Comparison of ENCODE assay signal across 1 cellular context in genomic region chr2:71613953-71614925, GRCh38.
TF ChIP-seq lines count a peak whose summit lies in the region.

No MANE protein-coding gene starts in this region.

TF ChIP-seq in SK-N-SH treated with all-trans-retinoic acid at 6 μM for 48 hours, 23 proteins besides CTCF, POLR2A, EP300 and RAD21 (continued from another document):
- TF ChIP-seq, protein P1, sequence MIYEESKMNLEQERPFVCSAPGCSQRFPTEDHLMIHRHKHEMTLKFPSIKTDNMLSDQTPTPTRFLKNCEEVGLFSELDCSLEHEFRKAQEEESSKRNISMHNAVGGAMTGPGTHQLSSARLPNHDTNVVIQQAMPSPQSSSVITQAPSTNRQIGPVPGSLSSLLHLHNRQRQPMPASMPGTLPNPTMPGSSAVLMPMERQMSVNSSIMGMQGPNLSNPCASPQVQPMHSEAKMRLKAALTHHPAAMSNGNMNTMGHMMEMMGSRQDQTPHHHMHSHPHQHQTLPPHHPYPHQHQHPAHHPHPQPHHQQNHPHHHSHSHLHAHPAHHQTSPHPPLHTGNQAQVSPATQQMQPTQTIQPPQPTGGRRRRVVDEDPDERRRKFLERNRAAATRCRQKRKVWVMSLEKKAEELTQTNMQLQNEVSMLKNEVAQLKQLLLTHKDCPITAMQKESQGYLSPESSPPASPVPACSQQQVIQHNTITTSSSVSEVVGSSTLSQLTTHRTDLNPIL (CRISPR knock-in tag; IDR thresholded peaks at IDR 0.05; ENCODE audit: low read depth): no peak
- TF ChIP-seq, protein P2, sequence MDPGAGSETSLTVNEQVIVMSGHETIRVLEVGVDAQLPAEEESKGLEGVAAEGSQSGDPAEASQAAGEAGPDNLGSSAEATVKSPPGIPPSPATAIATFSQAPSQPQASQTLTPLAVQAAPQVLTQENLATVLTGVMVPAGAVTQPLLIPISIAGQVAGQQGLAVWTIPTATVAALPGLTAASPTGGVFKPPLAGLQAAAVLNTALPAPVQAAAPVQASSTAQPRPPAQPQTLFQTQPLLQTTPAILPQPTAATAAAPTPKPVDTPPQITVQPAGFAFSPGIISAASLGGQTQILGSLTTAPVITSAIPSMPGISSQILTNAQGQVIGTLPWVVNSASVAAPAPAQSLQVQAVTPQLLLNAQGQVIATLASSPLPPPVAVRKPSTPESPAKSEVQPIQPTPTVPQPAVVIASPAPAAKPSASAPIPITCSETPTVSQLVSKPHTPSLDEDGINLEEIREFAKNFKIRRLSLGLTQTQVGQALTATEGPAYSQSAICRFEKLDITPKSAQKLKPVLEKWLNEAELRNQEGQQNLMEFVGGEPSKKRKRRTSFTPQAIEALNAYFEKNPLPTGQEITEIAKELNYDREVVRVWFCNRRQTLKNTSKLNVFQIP (CRISPR knock-in tag; IDR thresholded peaks at IDR 0.05; ENCODE audit: borderline replicate concordance, low read depth): no peak
- no peak for TF ChIP-seq TCF4 (CRISPR knock-in tag; IDR thresholded peaks at IDR 0.05; ENCODE audit: borderline replicate concordance)
